In genomic region chrX:46898207-46898606, GRCh38 we compare ENCODE assay signal across 7 cellular contexts.
"Had no signal": no experiment of that assay in that cellular context is flagged by ENCODE, and none has a peak within 500 bp of the region (broad histone marks: within the 10 kb centered on the region; RNA-seq: fewer than 3 reads in every experiment).

No MANE protein-coding gene starts in this region.

- H3K27ac ChIP-seq: HL-60 had no signal

- FAIRE-seq: HepG2, HTR-8/SVneo, K562 had no signal

- ATAC-seq: HepG2, K562 had no signal

- H3K4me3 ChIP-seq: K562 had no signal

- DNase-seq: IMR-90, KBM-7, KG1 had no signal
